Comparison of ENCODE assay signal across 8 cellular contexts in the genomic region with DNA sequence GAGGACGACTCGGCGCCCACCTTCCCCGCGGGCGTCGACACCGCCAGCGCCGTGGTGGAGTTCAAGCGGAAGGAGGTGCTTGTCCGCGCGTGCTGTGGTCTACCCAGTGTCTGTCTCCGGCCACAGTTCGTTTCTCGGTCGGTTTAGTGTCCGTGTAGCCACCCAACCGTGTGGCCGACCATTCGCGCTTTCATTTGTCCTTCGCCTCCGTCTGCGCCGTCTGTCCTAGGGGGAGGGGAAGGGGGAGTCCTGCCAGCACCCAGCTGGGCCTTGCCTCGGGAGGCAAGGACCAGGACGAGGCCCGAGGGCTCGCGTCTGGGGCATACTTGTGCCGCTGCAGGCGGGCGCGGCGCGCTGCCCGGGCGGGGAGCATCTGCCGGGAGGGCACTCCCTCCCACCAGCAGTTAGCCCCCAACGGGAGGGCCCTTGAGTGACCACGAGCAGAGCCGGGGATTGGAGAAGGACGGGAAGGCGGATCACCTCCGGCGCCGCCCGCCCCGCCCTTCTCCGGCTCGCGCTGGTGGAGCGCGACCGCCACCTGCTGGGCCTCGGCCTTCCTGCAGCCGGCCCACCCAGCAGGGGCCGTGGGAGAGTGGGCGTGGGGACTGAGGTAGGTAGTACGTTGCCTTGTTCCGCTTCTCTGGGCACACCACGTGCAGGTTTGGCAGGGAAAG. TPM values are rescaled to one million over a fixed set of nuclear protein-coding genes. Genes with fewer than 3 reads are reported as not detected.
DNase-seq lines count a peak whose midpoint lies in the region; ATAC-seq and TF ChIP-seq lines count a peak whose summit lies in the region.

No MANE protein-coding gene starts in this region.

- peak overlapping the region; percentile 63 for H3K9ac ChIP-seq in adipocyte (ENCODE audit: low read length)

- H3K79me2 ChIP-seq in GM23338 (replicated peaks; ENCODE audit: insufficient read depth), result no peaks in the 10 kb centered on the region

- H3K9me2 ChIP-seq in GM23338 (ENCODE audit: insufficient read depth), result no peaks in the 10 kb centered on the region

- intact Hi-C loops in left ventricle myocardium inferior (cut with micrococcal nuclease) (loop anchor here (5.0 kb wide), 1 partner anchor 238 kb away; no protein-coding TSS in a partner anchor), posterior cingulate gyrus (cut with DNase I) (loop anchor here (1.0 kb wide), 1 partner anchor 239 kb away; no protein-coding TSS in a partner anchor)

- H3K27me3 ChIP-seq in GM23338 (ENCODE audit: insufficient read depth) (peaks cover 20% of the 10 kb centered on the region), adipocyte (replicated peaks; ENCODE audit: control insufficient read depth, insufficient read depth, low read length) (peaks cover 18% of the 10 kb centered on the region), left ventricle myocardium inferior (ENCODE audit: low read depth) (peaks cover 50% of the 10 kb centered on the region)

- in situ Hi-C loops in G401 (cut with HindIII; ENCODE audit: low sequenced_read_pairs), result no loop called here

- no peaks in the 10 kb centered on the region for H4K20me1 ChIP-seq in GM23338 (replicated peaks; ENCODE audit: insufficient read depth)

- H3K36me3 ChIP-seq in GM23338 (ENCODE audit: insufficient read depth) (no peaks in the 10 kb centered on the region), adipocyte (ENCODE audit: control insufficient read depth, insufficient read depth, low read length, severe bottlenecking) (no peaks in the 10 kb centered on the region), left ventricle myocardium inferior (no peaks in the 10 kb centered on the region)

- no peaks in the 10 kb centered on the region for H3K4me1 ChIP-seq in GM23338 (ENCODE audit: insufficient read depth)
- peaks cover 4% of the 10 kb centered on the region for H3K4me1 ChIP-seq in adipocyte (ENCODE audit: control insufficient read depth, insufficient read depth, low read length)
- peaks cover 17% of the 10 kb centered on the region for H3K4me1 ChIP-seq in left ventricle myocardium inferior

- H2AFZ ChIP-seq in GM23338, result peak overlapping the region; percentile 97

- peak; percentile 71 for DNase-seq in G401 (ENCODE audit: low spot score)
- DNase-seq in GM23338 (ENCODE audit: low spot score), result peak; percentile 92
- peak; percentile 79 to 85 for DNase-seq in Kasumi-1 (lab: John Stamatoyannopoulos, UW)
- peak; percentile 55 for DNase-seq in T follicular helper cell (ENCODE audit: low read depth)
- peak; percentile 90 for DNase-seq in adipocyte (ENCODE audit: low read depth)
- peak; percentile 77 for DNase-seq in left ventricle myocardium inferior
- peak; percentile 57 to 96 (median 74) for DNase-seq in posterior cingulate gyrus
- peak; percentile 90 for DNase-seq in type B pancreatic cell (ENCODE audit: extremely low spot score, unreplicated experiment)

- peak; percentile 78 to 96 for TF ChIP-seq CTCF in GM23338 (conservative IDR thresholded peaks at IDR 0.05; ENCODE audit: low read depth in 2 of 2)
- TF ChIP-seq CTCF in left ventricle myocardium inferior (IDR thresholded peaks at IDR 0.05; ENCODE audit: borderline replicate concordance), result peak; percentile 100
- peak; percentile 99 for TF ChIP-seq CTCF in type B pancreatic cell (conservative IDR thresholded peaks at IDR 0.05)

- H3K27ac Mint-ChIP-seq in GM23338 (no peak overlapping the region), type B pancreatic cell (peak overlapping the region; percentile 43)

- H3F3A ChIP-seq in GM23338 (replicated peaks; ENCODE audit: low read depth), result no peaks in the 10 kb centered on the region

- no peaks in the 10 kb centered on the region for H3K9me3 Mint-ChIP-seq in GM23338
- no peaks in the 10 kb centered on the region for H3K9me3 Mint-ChIP-seq in type B pancreatic cell

- ATAC-seq in GM23338, result peak; percentile 88

- H3K36me3 Mint-ChIP-seq in GM23338 (ENCODE audit: low read depth) (no peaks in the 10 kb centered on the region), type B pancreatic cell (no peaks in the 10 kb centered on the region)

- H3K4me1 Mint-ChIP-seq in GM23338, result no peaks in the 10 kb centered on the region
- no peaks in the 10 kb centered on the region for H3K4me1 Mint-ChIP-seq in type B pancreatic cell (ENCODE audit: unreplicated experiment)

- H3K27ac ChIP-seq in GM23338 (ENCODE audit: low read depth), result no peak overlapping the region
- H3K27ac ChIP-seq in left ventricle myocardium inferior (replicated peaks), result peak overlapping the region; percentile 9

- H3K27me3 Mint-ChIP-seq in GM23338 (ENCODE audit: insufficient read depth, low read depth, poor library complexity) (peaks cover 28% of the 10 kb centered on the region), type B pancreatic cell (peaks cover 27% of the 10 kb centered on the region)

- peak overlapping the region; percentile 74 for H3K4me3 ChIP-seq in GM23338
- H3K4me3 ChIP-seq in adipocyte (ENCODE audit: low read length), result peak overlapping the region; percentile 80
- H3K4me3 ChIP-seq in left ventricle myocardium inferior, result peak overlapping the region; percentile 74

- no peaks in the 10 kb centered on the region for H3K9me3 ChIP-seq in adipocyte (ENCODE audit: control insufficient read depth, low read length)
- no peaks in the 10 kb centered on the region for H3K9me3 ChIP-seq in left ventricle myocardium inferior (replicated peaks)

- H3K4me2 ChIP-seq in GM23338, result peak overlapping the region; percentile 85

- H3K4me3 Mint-ChIP-seq in GM23338 (peak overlapping the region; percentile 74), type B pancreatic cell (peak overlapping the region; percentile 83)

TF ChIP-seq in GM23338, 12 proteins besides CTCF, POLR2A, EP300 and RAD21:
- TF ChIP-seq EZH2 (IDR thresholded peaks at IDR 0.05; ENCODE audit: low read depth, unreplicated experiment) (no peak), EZH2phosphoT487 (IDR thresholded peaks at IDR 0.05; ENCODE audit: unreplicated experiment) (no peak), ZNF331 (CRISPR knock-in tag; IDR thresholded peaks at IDR 0.05; ENCODE audit: low read depth) (no peak), STAT1 (IDR thresholded peaks at IDR 0.05; ENCODE audit: unreplicated experiment) (no peak), POLR2AphosphoS5 (IDR thresholded peaks at IDR 0.05; ENCODE audit: low read depth) (peak; percentile 44; the same call in 1 of the 2 replicates), ZNF114 (CRISPR knock-in tag; IDR thresholded peaks at IDR 0.05) (no peak)
- TF ChIP-seq, protein P1, sequence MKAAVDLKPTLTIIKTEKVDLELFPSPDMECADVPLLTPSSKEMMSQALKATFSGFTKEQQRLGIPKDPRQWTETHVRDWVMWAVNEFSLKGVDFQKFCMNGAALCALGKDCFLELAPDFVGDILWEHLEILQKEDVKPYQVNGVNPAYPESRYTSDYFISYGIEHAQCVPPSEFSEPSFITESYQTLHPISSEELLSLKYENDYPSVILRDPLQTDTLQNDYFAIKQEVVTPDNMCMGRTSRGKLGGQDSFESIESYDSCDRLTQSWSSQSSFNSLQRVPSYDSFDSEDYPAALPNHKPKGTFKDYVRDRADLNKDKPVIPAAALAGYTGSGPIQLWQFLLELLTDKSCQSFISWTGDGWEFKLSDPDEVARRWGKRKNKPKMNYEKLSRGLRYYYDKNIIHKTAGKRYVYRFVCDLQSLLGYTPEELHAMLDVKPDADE (IDR thresholded peaks at IDR 0.05), result no peak
- TF ChIP-seq, protein P2, sequence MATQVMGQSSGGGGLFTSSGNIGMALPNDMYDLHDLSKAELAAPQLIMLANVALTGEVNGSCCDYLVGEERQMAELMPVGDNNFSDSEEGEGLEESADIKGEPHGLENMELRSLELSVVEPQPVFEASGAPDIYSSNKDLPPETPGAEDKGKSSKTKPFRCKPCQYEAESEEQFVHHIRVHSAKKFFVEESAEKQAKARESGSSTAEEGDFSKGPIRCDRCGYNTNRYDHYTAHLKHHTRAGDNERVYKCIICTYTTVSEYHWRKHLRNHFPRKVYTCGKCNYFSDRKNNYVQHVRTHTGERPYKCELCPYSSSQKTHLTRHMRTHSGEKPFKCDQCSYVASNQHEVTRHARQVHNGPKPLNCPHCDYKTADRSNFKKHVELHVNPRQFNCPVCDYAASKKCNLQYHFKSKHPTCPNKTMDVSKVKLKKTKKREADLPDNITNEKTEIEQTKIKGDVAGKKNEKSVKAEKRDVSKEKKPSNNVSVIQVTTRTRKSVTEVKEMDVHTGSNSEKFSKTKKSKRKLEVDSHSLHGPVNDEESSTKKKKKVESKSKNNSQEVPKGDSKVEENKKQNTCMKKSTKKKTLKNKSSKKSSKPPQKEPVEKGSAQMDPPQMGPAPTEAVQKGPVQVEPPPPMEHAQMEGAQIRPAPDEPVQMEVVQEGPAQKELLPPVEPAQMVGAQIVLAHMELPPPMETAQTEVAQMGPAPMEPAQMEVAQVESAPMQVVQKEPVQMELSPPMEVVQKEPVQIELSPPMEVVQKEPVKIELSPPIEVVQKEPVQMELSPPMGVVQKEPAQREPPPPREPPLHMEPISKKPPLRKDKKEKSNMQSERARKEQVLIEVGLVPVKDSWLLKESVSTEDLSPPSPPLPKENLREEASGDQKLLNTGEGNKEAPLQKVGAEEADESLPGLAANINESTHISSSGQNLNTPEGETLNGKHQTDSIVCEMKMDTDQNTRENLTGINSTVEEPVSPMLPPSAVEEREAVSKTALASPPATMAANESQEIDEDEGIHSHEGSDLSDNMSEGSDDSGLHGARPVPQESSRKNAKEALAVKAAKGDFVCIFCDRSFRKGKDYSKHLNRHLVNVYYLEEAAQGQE (IDR thresholded peaks at IDR 0.05; ENCODE audit: unreplicated experiment), result no peak

RNA-seq across cellular contexts. Expression of a gene that starts 28.4 kb away (rescaled TPM):
- 0.03 TPM in 1 of 2 replicates, not detected in the other for total RNA-seq in G401 (2014; rRNA removed; shearing (Covaris generic))
- total RNA-seq in GM23338 (2014; rRNA removed; shearing (Covaris generic)), result 6.7 and 9.8 TPM in 2 replicates
- 3.8 and 5.5 TPM in 2 replicates for polyA plus RNA-seq in GM23338 (2016; fragmentation: Nextera tagmentation; extraction: Ambion mirVana)
- 0.60 TPM for total RNA-seq in left ventricle myocardium inferior
- total RNA-seq in type B pancreatic cell (ENCODE audit: low replicate concordance), result 8.2 and 14.0 TPM in 2 replicates

RNA-seq across cellular contexts. Expression of a gene that starts 33.0 kb away (rescaled TPM):
- 4.3 and 9.2 TPM in 2 replicates for total RNA-seq in G401 (2014; rRNA removed; shearing (Covaris generic))
- total RNA-seq in GM23338 (2014; rRNA removed; shearing (Covaris generic)), result 3.7 and 4.6 TPM in 2 replicates
- 2.4 and 3.0 TPM in 2 replicates for polyA plus RNA-seq in GM23338 (2016; fragmentation: Nextera tagmentation; extraction: Ambion mirVana)
- total RNA-seq in left ventricle myocardium inferior (7.1 TPM), type B pancreatic cell (ENCODE audit: low replicate concordance) (6.0 and 11.6 TPM in 2 replicates)
